ENCODE assay signal across 9 cellular contexts in the genomic region with DNA sequence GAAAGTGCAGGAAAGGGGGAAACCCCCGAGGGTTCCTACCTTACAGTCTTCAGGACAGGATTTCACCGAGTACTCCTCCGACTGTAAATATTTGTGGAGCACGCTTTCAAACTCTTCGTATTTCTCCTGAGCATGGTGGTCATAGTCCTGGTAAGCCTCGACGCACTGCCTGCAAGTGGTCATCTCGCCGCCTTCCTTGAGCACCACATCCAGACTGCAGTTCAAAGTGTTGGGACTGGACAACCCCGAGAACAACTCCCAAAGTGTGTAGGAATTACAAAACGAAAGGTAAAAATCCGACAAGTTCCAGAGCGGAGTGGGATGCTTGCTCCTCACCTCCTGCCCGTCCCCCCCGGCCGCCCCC.
DNase-seq lines count a peak whose midpoint lies in the region; ATAC-seq and TF ChIP-seq lines count a peak whose summit lies in the region.
"Had no signal": no experiment of that assay in that cellular context is flagged by ENCODE, and none has a peak within 500 bp of the region (broad histone marks: within the 10 kb centered on the region; RNA-seq: fewer than 3 reads in every experiment).

No MANE protein-coding gene starts in this region.

- peak overlapping the region; percentile 84 for H3K4me2 ChIP-seq in neuronal stem cell (ENCODE audit: insufficient read depth, low read length, poor library complexity, severe bottlenecking)
- H3K4me2 ChIP-seq in MM.1S (ENCODE audit: low read depth, low read length): no peak overlapping the region

- TF ChIP-seq CTCF in MM.1S (IDR thresholded peaks at IDR 0.05; ENCODE audit: low read length) (no peak), mucosa of descending colon (IDR thresholded peaks at IDR 0.05) (no peak)

- no peak overlapping the region for H3K4ac ChIP-seq in neuronal stem cell (ENCODE audit: low read length)

- H3K79me2 ChIP-seq in MM.1S (ENCODE audit: low read length): no peaks in the 10 kb centered on the region

- peak overlapping the region; percentile 62 for H3K9ac ChIP-seq in endocrine pancreas (ENCODE audit: control insufficient read depth, insufficient read depth, low read length)
- H3K9ac ChIP-seq in neuronal stem cell (ENCODE audit: low read depth, low read length, poor library complexity): peak overlapping the region; percentile 82
- H3K9ac ChIP-seq in MM.1S (ENCODE audit: low read length): no peak overlapping the region

- H3K27ac ChIP-seq in neuronal stem cell (replicated peaks; ENCODE audit: low read length) (no peak overlapping the region), MM.1S (ENCODE audit: low read length) (no peak overlapping the region)

- H2BK15ac ChIP-seq in neuronal stem cell (ENCODE audit: low read length): no peak overlapping the region

- H3F3A ChIP-seq in MM.1S (ENCODE audit: insufficient read depth, low read length): no peaks in the 10 kb centered on the region

- peak overlapping the region; percentile 84 for H3K4me3 ChIP-seq in endocrine pancreas (ENCODE audit: control insufficient read depth, insufficient read depth, low read length)
- peak overlapping the region; percentile 11 to 80 for H3K4me3 ChIP-seq in neuronal stem cell (ENCODE audit: low read length in 2 of 2)
- H3K4me3 ChIP-seq in MM.1S (ENCODE audit: low read length): no peak overlapping the region
- no peak overlapping the region for H3K4me3 ChIP-seq in mucosa of descending colon

- H2BK12ac ChIP-seq in neuronal stem cell (ENCODE audit: low read length): no peak overlapping the region

- no peaks in the 10 kb centered on the region for H3K27me3 ChIP-seq in endocrine pancreas (ENCODE audit: control insufficient read depth, insufficient read depth, low read length)
- H3K27me3 ChIP-seq in neuronal stem cell (ENCODE audit: control insufficient read depth in 3 of 3, insufficient read depth in 3 of 3, low read depth in 1 of 3, low read length in 3 of 3): peaks cover 0 to 49% (median 13%) of the 10 kb centered on the region in 3 experiments
- no peaks in the 10 kb centered on the region for H3K27me3 ChIP-seq in MM.1S (replicated peaks; ENCODE audit: insufficient read depth, low read length)

- ATAC-seq in HG02852 (IDR thresholded peaks at IDR 0.05; ENCODE audit: unreplicated experiment) (no peak), GM21576 (IDR thresholded peaks at IDR 0.05; ENCODE audit: unreplicated experiment) (no peak), mucosa of descending colon (no peak)
- ATAC-seq: activated CD4-positive, CD25-positive, alpha-beta regulatory T cell treated with anti-CD3 and anti-CD28 coated beads, Interleukin-2, amount 50 U/mL, for 24 hours had no signal

- intact Hi-C loops in mucosa of descending colon (cut with DNase I, micrococcal nuclease): no loop called here

- H3K9me3 ChIP-seq in endocrine pancreas (ENCODE audit: control insufficient read depth, low read length) (no peaks in the 10 kb centered on the region), neuronal stem cell (replicated peaks in 1 of 2; ENCODE audit: control insufficient read depth in 2 of 2, insufficient read depth in 1 of 2, low read depth in 1 of 2, low read length in 2 of 2) (no peaks in the 10 kb centered on the region), MM.1S (replicated peaks; ENCODE audit: insufficient read depth, low read length) (no peaks in the 10 kb centered on the region), mucosa of descending colon (no peaks in the 10 kb centered on the region)

- peak overlapping the region; percentile 95 for H3K23ac ChIP-seq in neuronal stem cell (ENCODE audit: low read depth, low read length, poor library complexity)

- H2AFZ ChIP-seq in neuronal stem cell (ENCODE audit: low read length) (peak overlapping the region; percentile 92), MM.1S (ENCODE audit: low read length) (no peak overlapping the region)

- H3K14ac ChIP-seq in neuronal stem cell (ENCODE audit: low read length): no peak overlapping the region

- no peaks in the 10 kb centered on the region for H3K9me2 ChIP-seq in MM.1S (replicated peaks; ENCODE audit: insufficient read depth, low read length)

- H2BK120ac ChIP-seq in neuronal stem cell (ENCODE audit: low read depth, low read length): no peak overlapping the region

- H3K79me1 ChIP-seq in neuronal stem cell (ENCODE audit: low read depth, low read length): no peaks in the 10 kb centered on the region

- H2BK5ac ChIP-seq in neuronal stem cell (ENCODE audit: low read length): no peak overlapping the region

- no peaks in the 10 kb centered on the region for H4K20me1 ChIP-seq in MM.1S (ENCODE audit: insufficient read depth, low read length)

- H4K8ac ChIP-seq in neuronal stem cell (ENCODE audit: low read depth, low read length): no peak overlapping the region

- H4K91ac ChIP-seq in neuronal stem cell (ENCODE audit: low read depth, low read length, poor library complexity): no peak overlapping the region

- DNase-seq in DMS53 (lab: John Stamatoyannopoulos, UW) (peak; percentile 45), NCI-H69 (lab: John Stamatoyannopoulos, UW) (peak; percentile 75), neuronal stem cell (ENCODE audit: low spot score) (no peak), MM.1S (no peak), mucosa of descending colon (no peak)

- peak overlapping the region; percentile 48 for H3K18ac ChIP-seq in neuronal stem cell (ENCODE audit: low read length)

- no peak overlapping the region for H2AK5ac ChIP-seq in neuronal stem cell (ENCODE audit: low read depth, low read length)

- H3K4me1 ChIP-seq in endocrine pancreas (ENCODE audit: control insufficient read depth, insufficient read depth, low read length): no peaks in the 10 kb centered on the region
- H3K4me1 ChIP-seq in neuronal stem cell (ENCODE audit: control insufficient read depth in 2 of 2, insufficient read depth in 1 of 2, low read depth in 1 of 2, low read length in 2 of 2): peaks cover 2 to 3% of the 10 kb centered on the region in 2 donors
- no peaks in the 10 kb centered on the region for H3K4me1 ChIP-seq in MM.1S (ENCODE audit: low read length)
- no peaks in the 10 kb centered on the region for H3K4me1 ChIP-seq in mucosa of descending colon (ENCODE audit: low read depth)

- H3K36me3 ChIP-seq in endocrine pancreas (ENCODE audit: control insufficient read depth, insufficient read depth, low read length) (no peaks in the 10 kb centered on the region), neuronal stem cell (replicated peaks in 1 of 2; ENCODE audit: control insufficient read depth in 2 of 2, insufficient read depth in 2 of 2, low read length in 2 of 2) (no peaks in the 10 kb centered on the region), MM.1S (replicated peaks; ENCODE audit: insufficient read depth, low read length) (no peaks in the 10 kb centered on the region), mucosa of descending colon (ENCODE audit: low read depth) (no peaks in the 10 kb centered on the region)

- no CpG with 5 or more reads among the region's 16 CpGs for WGBS in neuronal stem cell (ENCODE audit: extremely low coverage in 2 of 2, insufficient read length in 2 of 2, insufficient replicate concordance in 1 of 2), 2 donors

Comparison
In these comparisons a context has a peak if more than half of its experiments do, and no peak if none do; other contexts are left out.
1. DNase-seq: peak in DMS53 (single experiment) and NCI-H69 (single experiment); none in neuronal stem cell (single experiment), MM.1S (single experiment) and mucosa of descending colon (0 of 3).
2. H3K4me3 ChIP-seq: peak in endocrine pancreas (single experiment) and neuronal stem cell (2 of 2); none in MM.1S (single experiment) and mucosa of descending colon (single experiment).